1 cellular context compared by ENCODE assay signal in genomic region chr1:1554926-1555915, GRCh38.
TF ChIP-seq lines count a peak whose summit lies in the region.

No MANE protein-coding gene starts in this region.

TF ChIP-seq in HEK293, 187 proteins besides CTCF, POLR2A, EP300 and RAD21 (continued from another document):
- TF ChIP-seq ZNF704 (tag by site-specific recombination; IDR thresholded peaks at IDR 0.05): no peak
- TF ChIP-seq ZNF76 (tag by site-specific recombination; IDR thresholded peaks at IDR 0.05; ENCODE audit: borderline replicate concordance, low read depth): no peak
- peak; percentile 70; the same call in 1 of the 2 replicates for TF ChIP-seq KLF17 (tag by site-specific recombination; IDR thresholded peaks at IDR 0.05)
- TF ChIP-seq KLF8 (tag by site-specific recombination; IDR thresholded peaks at IDR 0.05): peak; percentile 50; the same call in 1 of the 2 replicates
- TF ChIP-seq ZNF350 (tag by site-specific recombination; IDR thresholded peaks at IDR 0.05): no peak
- 0 out of 2 replicates have a peak, but pooled peaks have one; percentile 40 for TF ChIP-seq PRDM2 (tag by site-specific recombination; IDR thresholded peaks at IDR 0.05; ENCODE audit: borderline replicate concordance)
- peak; percentile 26; the same call in 1 of the 2 replicates for TF ChIP-seq GLIS1 (tag by site-specific recombination; IDR thresholded peaks at IDR 0.05)
- no peak for TF ChIP-seq ZNF223 (tag by site-specific recombination; IDR thresholded peaks at IDR 0.05)
- TF ChIP-seq ZNF791 (tag by site-specific recombination; IDR thresholded peaks at IDR 0.05): no peak
- peak; percentile 9; the same call in 1 of the 2 replicates for TF ChIP-seq ZNF600 (tag by site-specific recombination; IDR thresholded peaks at IDR 0.05)
- peak; percentile 54; the same call in 1 of the 2 replicates for TF ChIP-seq ZNF629 (tag by site-specific recombination; IDR thresholded peaks at IDR 0.05)
- TF ChIP-seq GFI1B (tag by site-specific recombination; IDR thresholded peaks at IDR 0.05): no peak
- TF ChIP-seq ZNF776 (tag by site-specific recombination; IDR thresholded peaks at IDR 0.05; ENCODE audit: borderline replicate concordance): no peak
- TF ChIP-seq PATZ1 (tag by site-specific recombination; IDR thresholded peaks at IDR 0.05): peak; percentile 53; the same call in 1 of the 2 replicates
- no peak for TF ChIP-seq ZNF341 (tag by site-specific recombination; IDR thresholded peaks at IDR 0.05; ENCODE audit: low read depth)
- 0 out of 2 replicates have a peak, but pooled peaks have one; percentile 22 for TF ChIP-seq SCRT2 (tag by site-specific recombination; IDR thresholded peaks at IDR 0.05)
- 0 out of 2 replicates have a peak, but pooled peaks have one; percentile 11 for TF ChIP-seq ZNF2 (tag by site-specific recombination; IDR thresholded peaks at IDR 0.05)
